In genomic region chr19:10568826-10569651, GRCh38 we compare ENCODE assay signal across 8 cellular contexts. TPM values are rescaled to one million over a fixed set of nuclear protein-coding genes. Genes with fewer than 3 reads are reported as not detected.
A peak's percentile ranks its signal among the peaks of the same experiment; 100 is the strongest.
DNase-seq lines count a peak whose midpoint lies in the region; ATAC-seq and TF ChIP-seq lines count a peak whose summit lies in the region.

Gene CDKN2D (minus strand): TSS chr19:10568979. CDS start chr19:10568653, 326 bp downstream.

- peak; percentile 98 for DNase-seq in DMS 273 treated with DMSO at 0.1 percent for 48 hours (lab: John Stamatoyannopoulos, UW)
- peak; percentile 99 for DNase-seq in IMR-90
- DNase-seq in OCI-M1 (lab: John Stamatoyannopoulos, UW): peak; percentile 100
- peak; percentile 99 for DNase-seq in activated T-cell treated with anti-CD3 and anti-CD28 coated beads for 24 hours (ENCODE audit: low read depth)
- peak; percentile 100 for DNase-seq in epithelial cell of esophagus (ENCODE audit: low read depth)
- DNase-seq in mucosa of descending colon: peak; percentile 100
- peak; percentile 100 for DNase-seq in stimulated activated CD8-positive, alpha-beta memory T cell treated with anti-CD3 and anti-CD28 coated beads, Interleukin-4, amount 100 ng/mL, for 24 hours (ENCODE audit: low read depth)

- TF ChIP-seq CTCF in IMR-90 (conservative IDR thresholded peaks at IDR 0.05; ENCODE audit: low read depth, low read length) (no peak), epithelial cell of esophagus (IDR thresholded peaks at IDR 0.05; ENCODE audit: insufficient read depth, low read depth, low read length, missing control alignments) (no peak), mucosa of descending colon (IDR thresholded peaks at IDR 0.05) (peak; percentile 34)

- POLR2A ChIA-PET in IMR-90 (lab: Charles Lee; ENCODE audit: unreplicated experiment): interaction anchor here (0.6 kb wide), 1 partner anchor 89 kb away, joined by 3 read pairs; no protein-coding TSS in a partner anchor

- H4K5ac ChIP-seq in IMR-90 (ENCODE audit: low read depth, low read length): no peak within 1 kb of the TSS

- no peak within 1 kb of the TSS for H3K18ac ChIP-seq in IMR-90 (ENCODE audit: low read depth, low read length)

- TF ChIP-seq RAD21 in IMR-90 (IDR thresholded peaks at IDR 0.05; ENCODE audit: low read length): no peak

- in situ Hi-C loops in IMR-90 (cut with MboI; ENCODE audit: low sequenced_read_pairs): no loop called here

- BruUV-seq in IMR-90 (replicated peaks; lab: Mats Ljungman, UMichigan): no TSS peak

- H3K4me3 ChIP-seq in IMR-90 (ENCODE audit: insufficient read depth, low read depth, low read length) (peak within 1 kb of the TSS; percentile 70), epithelial cell of esophagus (ENCODE audit: low read length) (peak within 1 kb of the TSS; percentile 58), mucosa of descending colon (peak within 1 kb of the TSS; percentile 46)

- ATAC-seq in GM21528 (IDR thresholded peaks at IDR 0.05; ENCODE audit: low FRiP score, unreplicated experiment) (peak; percentile 65), IMR-90 (ENCODE audit: low read depth) (peak; percentile 86), mucosa of descending colon (peak; percentile 85)

- H3K36me3 ChIP-seq in IMR-90 (ENCODE audit: control insufficient read depth, insufficient read depth, low read length): no peaks in the 10 kb centered on the region
- no peaks in the 10 kb centered on the region for H3K36me3 ChIP-seq in mucosa of descending colon (ENCODE audit: low read depth)

- H2BK5ac ChIP-seq in IMR-90 (ENCODE audit: low read depth, low read length, poor library complexity, severe bottlenecking): peak within 1 kb of the TSS; percentile 4

- H3K79me1 ChIP-seq in IMR-90 (ENCODE audit: low read depth in 1 of 2, low read length in 2 of 2): peaks cover 22 to 41% of the 10 kb centered on the region in 2 experiments

- H3K4me1 ChIP-seq in IMR-90 (ENCODE audit: control insufficient read depth, insufficient read depth, low read length): peaks cover 2% of the 10 kb centered on the region
- peaks cover 36% of the 10 kb centered on the region for H3K4me1 ChIP-seq in mucosa of descending colon (ENCODE audit: low read depth)

- no peaks in the 10 kb centered on the region for H3K27me3 ChIP-seq in IMR-90 (ENCODE audit: control insufficient read depth, insufficient read depth, low read length)

- peak within 1 kb of the TSS; percentile 93 for H2AK9ac ChIP-seq in IMR-90 (replicated peaks; ENCODE audit: low read depth, low read length, poor library complexity)

- H3K9ac ChIP-seq in IMR-90 (ENCODE audit: low read depth, low read length): peak within 1 kb of the TSS; percentile 55

- peak; percentile 21; the same call in 1 of the 2 replicates for TF ChIP-seq POLR2A in IMR-90 (IDR thresholded peaks at IDR 0.05; ENCODE audit: low read depth, low read length)

- H3K14ac ChIP-seq in IMR-90 (replicated peaks; ENCODE audit: low read depth, low read length): peak within 1 kb of the TSS; percentile 93

- no peaks in the 10 kb centered on the region for H4K20me1 ChIP-seq in IMR-90 (ENCODE audit: insufficient read depth, low read length)

- H2AK5ac ChIP-seq in IMR-90 (ENCODE audit: low read depth, low read length): peak within 1 kb of the TSS; percentile 83

- peak within 1 kb of the TSS; percentile 50; the same call in 2 of the 3 replicates for H2BK15ac ChIP-seq in IMR-90 (ENCODE audit: low read depth, low read length)

- peak within 1 kb of the TSS; percentile 79 for H4K91ac ChIP-seq in IMR-90 (ENCODE audit: insufficient read depth, low read depth, low read length)

- peak within 1 kb of the TSS; percentile 22; the same call in 1 of the 2 replicates for H3K27ac ChIP-seq in IMR-90 (ENCODE audit: insufficient read depth, low read length)

- no peak within 1 kb of the TSS for H2BK20ac ChIP-seq in IMR-90 (ENCODE audit: low read depth, low read length)

- intact Hi-C loops in IMR-90 (cut with micrococcal nuclease): no loop called here
- intact Hi-C loops in mucosa of descending colon (cut with DNase I, micrococcal nuclease): no loop called here

- CTCF ChIA-PET in IMR-90 (lab: Yijun Ruan, JAX): no interaction called here

- 0% methylated on average over 16 of the region's 71 CpGs; no CpG with 5 or more reads in 1 of the 2 experiments for WGBS in IMR-90 (ENCODE audit: extremely low coverage in 2 of 2, insufficient read length in 1 of 2), 2 experiments

- H3K23ac ChIP-seq in IMR-90 (ENCODE audit: low read depth, low read length): peak within 1 kb of the TSS; percentile 48; the same call in 1 of the 2 replicates

- dilution Hi-C loops in IMR-90 (cut with HindIII; ENCODE audit: low sequenced_read_pairs, unreplicated experiment): no loop called here

- peak within 1 kb of the TSS; percentile 96 for H2AFZ ChIP-seq in IMR-90 (replicated peaks; ENCODE audit: low read length, poor library complexity)

- H4K8ac ChIP-seq in IMR-90 (ENCODE audit: low read depth in 2 of 2, low read length in 2 of 2): peak within 1 kb of the TSS; percentile 79 to 93; a peak in 3 of 4 replicates

- H3K56ac ChIP-seq in IMR-90 (ENCODE audit: extremely low read depth, insufficient read depth, low read length): peak within 1 kb of the TSS; percentile 86

- H3K9me1 ChIP-seq in IMR-90 (ENCODE audit: insufficient read depth, low read length): 0 out of 2 replicates have a peak, but pooled peaks cover 4% of the 10 kb centered on the region

- H3K4ac ChIP-seq in IMR-90 (ENCODE audit: low read depth, low read length): peak within 1 kb of the TSS; percentile 84

- peak within 1 kb of the TSS; percentile 66 for H2BK120ac ChIP-seq in IMR-90 (ENCODE audit: low read depth, low read length)

- peak within 1 kb of the TSS; percentile 87 for H3K4me2 ChIP-seq in IMR-90 (ENCODE audit: low read depth, low read length)

- no peaks in the 10 kb centered on the region for H3K9me3 ChIP-seq in IMR-90 (ENCODE audit: control insufficient read depth, insufficient read depth, low read length)
- no peaks in the 10 kb centered on the region for H3K9me3 ChIP-seq in mucosa of descending colon

TF ChIP-seq in IMR-90, 13 proteins besides CTCF, POLR2A, EP300 and RAD21:
- TF ChIP-seq NFE2L2 (IDR thresholded peaks at IDR 0.05; ENCODE audit: low read depth, low read length) (no peak), MAFK (IDR thresholded peaks at IDR 0.05; ENCODE audit: low read depth, low read length) (no peak), USF2 (IDR thresholded peaks at IDR 0.05; ENCODE audit: low read depth, low read length) (peak; percentile 15; the same call in 1 of the 2 replicates), CHD1 (IDR thresholded peaks at IDR 0.05; ENCODE audit: low read depth, low read length) (no peak), RCOR1 (IDR thresholded peaks at IDR 0.05; ENCODE audit: insufficient replicate concordance, low read length) (no peak), ELK1 (IDR thresholded peaks at IDR 0.05; ENCODE audit: borderline replicate concordance, low read depth, low read length) (no peak), MXI1 (IDR thresholded peaks at IDR 0.05; ENCODE audit: borderline replicate concordance, low read depth, low read length) (peak; percentile 88), SMC3 (IDR thresholded peaks at IDR 0.05; ENCODE audit: low read depth, low read length) (no peak), BHLHE40 (IDR thresholded peaks at IDR 0.05; ENCODE audit: low read depth, low read length) (0 out of 2 replicates have a peak, but pooled peaks have one; percentile 37), CEBPB (IDR thresholded peaks at IDR 0.05; ENCODE audit: low read depth, low read length) (peak; percentile 56; the same call in 1 of the 2 replicates), FOS (IDR thresholded peaks at IDR 0.05; ENCODE audit: low read depth, low read length) (peak; percentile 22; the same call in 1 of the 2 replicates), MAZ (IDR thresholded peaks at IDR 0.05; ENCODE audit: borderline replicate concordance, low read depth, low read length) (peak; percentile 98), RFX5 (IDR thresholded peaks at IDR 0.05; ENCODE audit: low read depth, low read length) (peak; percentile 96)

RNA-seq across cellular contexts. Expression of gene CDKN2D, which starts in this region (rescaled TPM):
- total RNA-seq in IMR-90 (2012; rRNA removed): 3.6 and 3.9 TPM in 2 replicates
- polyA plus RNA-seq in IMR-90 (2012; rRNA removed): 8.5 and 9.3 TPM in 2 replicates
- 3.6 and 11.0 TPM in 2 replicates for polyA plus RNA-seq in IMR-90 (2012; cell fraction: cytosol; rRNA removed)
- 3.6 and 5.5 TPM in 2 replicates for polyA plus RNA-seq in IMR-90 (2012; cell fraction: nucleus; rRNA removed; ENCODE audit: low replicate concordance)
- 10 to 100 TPM in 2 of 3 donors, 1 to 10 TPM in 1; 6.1 to 12.1 (median 11.9) TPM for total RNA-seq in mucosa of descending colon

Comparison
In these comparisons a context has a peak if more than half of its experiments do, and no peak if none do; other contexts are left out.
1. Peak in every context shown above with its lines: DNase-seq, ATAC-seq, H3K4me3 ChIP-seq and H3K27ac ChIP-seq.